In genomic region chr5:116810937-116811336, GRCh38 we compare ENCODE assay signal across 22 cellular contexts.
"Had no signal": no experiment of that assay in that cellular context is flagged by ENCODE, and none has a peak within 500 bp of the region (broad histone marks: within the 10 kb centered on the region; RNA-seq: fewer than 3 reads in every experiment).

No MANE protein-coding gene starts in this region.

- H3K4me3 ChIP-seq: heart right ventricle, left ventricle myocardium inferior, spleen, thoracic aorta, upper lobe of left lung had no signal

- H3K36me3 ChIP-seq: brain microvascular endothelial cell, heart right ventricle, left ventricle myocardium inferior, spleen, thoracic aorta, upper lobe of left lung, WERI-Rb-1 had no signal

- H3K27me3 Mint-ChIP-seq: effector memory CD8-positive, alpha-beta T cell had no signal

- DNase-seq: activated CD4-positive, alpha-beta T cell treated with anti-CD3 and anti-CD28 coated beads for 1 hour; activated CD4-positive, alpha-beta T cell treated with anti-CD3 and anti-CD28 coated beads, Interleukin-2, amount 50 U/mL, for 1 hour; activated CD8-positive, alpha-beta T cell treated with anti-CD3 and anti-CD28 coated beads, Interleukin-2, amount 10 ng/mL, durations not matched to agents 7 days and 5 days; activated gamma-delta T cell; activated naive CD4-positive, alpha-beta T cell treated with anti-CD3 and anti-CD28 coated beads, Interleukin-2, amount 50 U/mL, for 16 hours; aorta; brain microvascular endothelial cell; central memory CD4-positive, alpha-beta T cell; effector memory CD8-positive, alpha-beta T cell; heart right ventricle; left ventricle myocardium inferior; posterior cingulate gyrus; retina; spleen; stimulated activated CD4-positive, alpha-beta T cell treated with anti-CD3 and anti-CD28 coated beads, Interleukin-4, amount 100 ng/mL, for 1 hour; stimulated activated naive CD4-positive, alpha-beta T cell; T-helper 1 cell; upper lobe of left lung; WERI-Rb-1 had no signal

- H3K27ac Mint-ChIP-seq: activated CD8-positive, alpha-beta T cell treated with anti-CD3 and anti-CD28 coated beads, Interleukin-2, amount 10 ng/mL, durations not matched to agents 7 days and 5 days; activated T-helper 1 cell treated with anti-CD3 and anti-CD28 coated beads, Interleukin-12 subunit alpha, Interleukin-12 subunit beta, Interleukin-2, Interleukin-4 antibody, amounts not matched to agents 30 ng/mL and 10 ng/mL and 1 ng/mL, durations not matched to agents 14 hours and 24 hours and 36 hours; effector memory CD8-positive, alpha-beta T cell; nephron had no signal

- H3K4me1 ChIP-seq: left ventricle myocardium inferior, spleen, upper lobe of left lung had no signal

- H3K9me3 ChIP-seq: left ventricle myocardium inferior, spleen, thoracic aorta, upper lobe of left lung had no signal

- H3K4me3 Mint-ChIP-seq: activated CD8-positive, alpha-beta T cell treated with anti-CD3 and anti-CD28 coated beads, Interleukin-2, amount 10 ng/mL, durations not matched to agents 7 days and 5 days; activated T-helper 1 cell treated with anti-CD3 and anti-CD28 coated beads, Interleukin-12 subunit alpha, Interleukin-12 subunit beta, Interleukin-2, Interleukin-4 antibody, amounts not matched to agents 30 ng/mL and 10 ng/mL and 1 ng/mL, durations not matched to agents 14 hours and 24 hours and 36 hours; effector memory CD8-positive, alpha-beta T cell; nephron had no signal

- ATAC-seq: activated CD8-positive, alpha-beta T cell treated with anti-CD3 and anti-CD28 coated beads, Interleukin-2, amount 10 ng/mL, durations not matched to agents 7 days and 5 days; effector memory CD8-positive, alpha-beta T cell; heart right ventricle had no signal

- H3K27me3 ChIP-seq: brain microvascular endothelial cell, heart right ventricle, spleen, upper lobe of left lung had no signal

- H3K9me3 Mint-ChIP-seq: activated T-helper 1 cell treated with anti-CD3 and anti-CD28 coated beads, Interleukin-12 subunit alpha, Interleukin-12 subunit beta, Interleukin-2, Interleukin-4 antibody, amounts not matched to agents 30 ng/mL and 10 ng/mL and 1 ng/mL, durations not matched to agents 14 hours and 24 hours and 36 hours; nephron had no signal

- H3K27ac ChIP-seq: brain microvascular endothelial cell, heart right ventricle, left ventricle myocardium inferior, spleen, thoracic aorta, upper lobe of left lung, WERI-Rb-1 had no signal
